ENCODE assay signal across 8 cellular contexts in the genomic region with DNA sequence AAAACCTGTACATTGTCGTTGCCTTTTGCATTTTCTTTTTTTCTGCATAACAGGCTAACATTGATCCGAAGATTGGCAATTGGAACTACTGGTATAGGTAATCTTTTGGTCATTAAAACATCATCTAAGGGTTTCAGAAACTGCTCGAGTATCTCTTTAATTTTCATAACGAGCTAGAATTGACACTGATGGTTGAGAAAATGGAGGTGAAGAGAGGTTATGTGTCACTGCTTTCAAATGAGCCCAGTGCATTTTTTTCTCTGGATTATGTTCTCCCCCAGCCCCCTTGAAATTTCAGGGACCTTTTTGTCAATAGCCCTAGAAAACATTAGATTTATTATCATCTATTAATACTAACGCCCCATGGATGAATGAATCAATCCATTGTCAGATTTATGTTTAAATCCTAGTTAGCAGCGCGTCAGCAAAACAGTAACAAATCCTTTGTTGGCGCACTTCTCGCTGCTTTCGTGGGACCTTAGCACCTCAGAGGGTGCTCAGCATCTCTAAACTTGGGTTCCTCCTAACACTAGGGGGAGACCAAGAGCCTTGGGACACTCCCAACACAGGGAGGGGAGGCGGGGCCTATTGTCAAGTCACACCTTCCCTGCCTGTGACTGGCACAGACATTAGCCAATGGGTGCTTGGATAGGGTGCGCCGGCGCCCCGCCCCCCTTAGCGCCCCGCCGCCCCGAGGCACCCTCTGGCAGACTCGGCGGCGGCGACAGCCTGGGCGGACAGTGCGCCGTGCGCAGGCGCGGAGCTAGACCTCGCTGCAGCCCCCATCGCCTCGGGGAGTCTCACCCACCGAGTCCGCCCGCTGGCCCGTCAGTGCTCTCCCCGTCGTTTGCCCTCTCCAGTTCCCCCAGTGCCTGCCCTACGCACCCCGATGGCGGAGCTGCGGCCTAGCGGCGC. TPM values are rescaled to one million over a fixed set of nuclear protein-coding genes. Genes with fewer than 3 reads are reported as not detected.
DNase-seq lines count a peak whose midpoint lies in the region; FAIRE-seq and TF ChIP-seq lines count a peak whose summit lies in the region.

A gene (plus strand): TSS at position 709 of the 915 bp plus-strand sequence. CDS start 181 bp downstream, at position 890.

- 5% methylated on average over 29 of the region's 44 CpGs; no CpG with 5 or more reads in 1 of the 2 experiments for WGBS in H1 (ENCODE audit: extremely low coverage in 1 of 2, insufficient coverage in 1 of 2, insufficient read length in 1 of 2, insufficient replicate concordance in 2 of 2, low coverage in 1 of 2, low lambda C conversion rate in 2 of 2, missing lambda C conversion rate in 1 of 2), 2 experiments
- under 1% methylated on average over 34 of the region's 44 CpGs for WGBS in mesenchymal stem cell

- H3K4me1 ChIP-seq in Caco-2 (no peaks in the 10 kb centered on the region), H1 (replicated peaks in 1 of 4; ENCODE audit: control insufficient read depth in 3 of 4, insufficient read depth in 4 of 4, low read length in 3 of 4) (peaks cover 0 to 10% (median 3%) of the 10 kb centered on the region in 4 experiments; a peak in 4 of 7 replicates), mesenchymal stem cell (ENCODE audit: control insufficient read depth, insufficient read depth, low read depth, low read length) (peaks cover 14% of the 10 kb centered on the region)

- H3K36me3 Mint-ChIP-seq in Caco-2 (ENCODE audit: insufficient read depth, unreplicated experiment), result peaks cover 26% of the 10 kb centered on the region

- H3K27me3 Mint-ChIP-seq in Caco-2 (ENCODE audit: insufficient read depth, unreplicated experiment), result no peaks in the 10 kb centered on the region

- no peaks in the 10 kb centered on the region; the same call in 1 of the 2 replicates for H3K79me1 ChIP-seq in H1 (ENCODE audit: low read depth, low read length)
- peaks cover 20% of the 10 kb centered on the region for H3K79me1 ChIP-seq in mesenchymal stem cell (replicated peaks; ENCODE audit: low read length, poor library complexity, severe bottlenecking)

- intact Hi-C loops in Caco-2 (cut with micrococcal nuclease; ENCODE audit: unreplicated experiment), result loop anchor here (1.0 to 5.0 kb wide), 4 partner anchors 71 to 209 kb away; a partner anchor contains a TSS

- H3K4me3 ChIP-seq in Caco-2 (ENCODE audit: low read depth, low read length) (peak within 1 kb of the TSS; percentile 85), H1 (ENCODE audit: extremely low read depth in 1 of 4, insufficient read depth in 2 of 4, low read depth in 3 of 4, low read length in 4 of 4) (peak within 1 kb of the TSS; percentile 90 to 100 (median 98)), mesenchymal stem cell (ENCODE audit: insufficient read depth in 1 of 2, low read depth in 1 of 2, low read length in 2 of 2) (peak within 1 kb of the TSS; percentile 96 to 98)

- H3K4me3 Mint-ChIP-seq in Caco-2 (ENCODE audit: unreplicated experiment), result no peak within 1 kb of the TSS

- H3K14ac ChIP-seq in H1 (ENCODE audit: insufficient read length) (no peak within 1 kb of the TSS), mesenchymal stem cell (ENCODE audit: low read length in 2 of 2) (peak within 1 kb of the TSS; percentile 83 to 97)

- H2BK20ac ChIP-seq in H1 (ENCODE audit: low read length), result no peak within 1 kb of the TSS

- H3K27ac ChIP-seq in H1 (ENCODE audit: low read depth, low read length) (no peak within 1 kb of the TSS), mesenchymal stem cell (ENCODE audit: low read length, poor library complexity, severe bottlenecking) (peak within 1 kb of the TSS; percentile 28)

- POLR2A ChIA-PET in Caco-2 (lab: Charles Lee), result interaction anchor here (0.5 to 1.0 kb wide), 4 partner anchors 53 to 210 kb away, joined by 3 to 6 read pairs (median 4); a partner anchor contains a TSS
- POLR2A ChIA-PET in H1 (lab: Charles Lee; ENCODE audit: partially characterized antibody), result interaction anchor here (0.7 to 2.1 kb wide), 11 partner anchors 19 to 352 kb away, joined by 3 to 6 read pairs (median 4); a partner anchor contains a TSS

- CTCF ChIA-PET in Caco-2 (lab: Charles Lee) (interaction anchor here (0.6 to 4.0 kb wide), 24 partner anchors 17 to 1082 kb away, joined by 3 to 122 read pairs (median 4); a partner anchor contains a TSS), H1 (lab: Charles Lee; ENCODE audit: partially characterized antibody) (interaction anchor here (0.7 to 16.5 kb wide), 25 partner anchors 10 to 212 kb away, joined by 3 to 182 read pairs (median 4); a partner anchor contains a TSS)

- peak; percentile 80 for FAIRE-seq in H1 (lab: Jason Lieb, UNC)

- H4K5ac ChIP-seq in H1 (ENCODE audit: insufficient read length, low read depth, low read length), result peak within 1 kb of the TSS; percentile 53

- DNase-seq in Caco-2 (peak; percentile 98 to 99), GM20000 (ENCODE audit: low spot score) (peak; percentile 99), HT-29 (ENCODE audit: low spot score) (peak; percentile 99), H1 (ENCODE audit: low read depth in 1 of 2, low spot score in 2 of 2) (peak; percentile 98 to 99), mesenchymal stem cell (peak; percentile 99)
- DNase-seq in NK-92 treated with Interleukin-12 subunit alpha and Interleukin-12 subunit beta, amount 100 ng/mL, for 24 hours (lab: John Stamatoyannopoulos, UW), result peak; percentile 97
- peak; percentile 99 for DNase-seq in activated CD8-positive, alpha-beta memory T cell treated with anti-CD3 and anti-CD28 coated beads for 24 hours
- peak; percentile 95 for DNase-seq in stimulated activated CD8-positive, alpha-beta memory T cell treated with anti-CD3 and anti-CD28 coated beads, Interleukin-12 subunit alpha, Interleukin-12 subunit beta, amount 100 ng/mL, for 4 hours (ENCODE audit: low read depth)

- no peak within 1 kb of the TSS for H4K91ac ChIP-seq in H1 (replicated peaks; ENCODE audit: insufficient read length, low read length)
- H4K91ac ChIP-seq in mesenchymal stem cell (ENCODE audit: low read length), result peak within 1 kb of the TSS; percentile 86

- no peak within 1 kb of the TSS; the same call in 1 of the 2 replicates for H3K18ac ChIP-seq in H1 (ENCODE audit: extremely low read depth, low read length)
- H3K18ac ChIP-seq in mesenchymal stem cell (ENCODE audit: low read depth in 1 of 2, low read length in 2 of 2), result peak within 1 kb of the TSS; percentile 16 to 96

- no peaks in the 10 kb centered on the region for H3K9me3 ChIP-seq in Caco-2
- no peaks in the 10 kb centered on the region for H3K9me3 ChIP-seq in H1 (ENCODE audit: insufficient read depth in 2 of 2, low read depth in 1 of 2, low read length in 1 of 2)
- no peaks in the 10 kb centered on the region for H3K9me3 ChIP-seq in mesenchymal stem cell (ENCODE audit: control insufficient read depth, low read length)

- H2BK15ac ChIP-seq in H1 (ENCODE audit: low read length) (0 out of 2 replicates have a peak within 1 kb of the TSS, but pooled peaks have one; percentile 88), mesenchymal stem cell (ENCODE audit: low read depth, poor library complexity, severe bottlenecking) (peak within 1 kb of the TSS; percentile 71)

- H3K79me2 ChIP-seq in H1 (ENCODE audit: control insufficient read depth in 1 of 2, insufficient read depth in 2 of 2, low read length in 2 of 2), result peaks cover 0 to 35% of the 10 kb centered on the region in 2 experiments; a peak in 3 of 4 replicates

- H2AK5ac ChIP-seq in H1 (ENCODE audit: low read depth, low read length), result no peak within 1 kb of the TSS
- no peak within 1 kb of the TSS for H2AK5ac ChIP-seq in mesenchymal stem cell (ENCODE audit: low read length, severe bottlenecking)

- peak; percentile 76 to 96 for TF ChIP-seq CTCF in Caco-2 (IDR thresholded peaks at IDR 0.05; ENCODE audit: insufficient read depth in 1 of 2, low read depth in 1 of 2, low read length in 1 of 2, severe bottlenecking in 1 of 2, unreplicated experiment in 1 of 2)
- peak; percentile 75 for TF ChIP-seq CTCF in GM20000 (IDR thresholded peaks at IDR 0.05; ENCODE audit: extremely low read depth, missing control alignments)
- TF ChIP-seq CTCF in H1 (IDR thresholded peaks at IDR 0.05; ENCODE audit: control extremely low read depth in 1 of 3, insufficient read depth in 1 of 3, low read depth in 1 of 3, low read length in 3 of 3), result peak; percentile 78 to 93 (median 80)

- peak in 1 of 2 experiments; percentile 58; a peak in 2 of 3 replicates for TF ChIP-seq POLR2A in H1 (IDR thresholded peaks at IDR 0.05; ENCODE audit: control extremely low read depth in 1 of 2, low read depth in 2 of 2, low read length in 2 of 2)

- no peaks in the 10 kb centered on the region for H3K9me3 Mint-ChIP-seq in Caco-2 (ENCODE audit: unreplicated experiment)

- H3K4ac ChIP-seq in H1 (replicated peaks; ENCODE audit: insufficient read length, low read depth, low read length) (no peak within 1 kb of the TSS), mesenchymal stem cell (ENCODE audit: low read depth in 1 of 2, low read length in 2 of 2) (peak within 1 kb of the TSS in 1 of 2 experiments; percentile 54)

- TF ChIP-seq RAD21 in H1 (IDR thresholded peaks at IDR 0.05 in 1 of 2, conservative IDR thresholded peaks at IDR 0.05 in 1 of 2; ENCODE audit: low read depth in 2 of 2, low read length in 2 of 2), result peak; percentile 74 to 80

- no peaks in the 10 kb centered on the region for H3K4me1 Mint-ChIP-seq in Caco-2 (ENCODE audit: low read depth, unreplicated experiment)

- H2BK120ac ChIP-seq in H1 (replicated peaks; ENCODE audit: low read depth, low read length) (no peak within 1 kb of the TSS), mesenchymal stem cell (ENCODE audit: low read depth, low read length) (peak within 1 kb of the TSS; percentile 50)

- H3K56ac ChIP-seq in H1 (replicated peaks; ENCODE audit: insufficient read length, low read depth, low read length), result no peak within 1 kb of the TSS

- H3K9ac ChIP-seq in H1 (replicated peaks in 1 of 4; ENCODE audit: extremely low read depth in 1 of 4, low read depth in 3 of 4, low read length in 3 of 4) (peak within 1 kb of the TSS; percentile 13 to 74 (median 40); a peak in 3 of 7 replicates), mesenchymal stem cell (ENCODE audit: low read length) (peak within 1 kb of the TSS; percentile 92)

- H4K20me1 ChIP-seq in H1 (replicated peaks in 1 of 2; ENCODE audit: control insufficient read depth in 1 of 2, insufficient read depth in 2 of 2, low read length in 2 of 2), result peaks cover 11 to 29% of the 10 kb centered on the region in 2 experiments

- no peak within 1 kb of the TSS for H3K27ac Mint-ChIP-seq in Caco-2 (ENCODE audit: unreplicated experiment)

- no TSS peak for BruUV-seq in Caco-2 (replicated peaks; lab: Mats Ljungman, UMichigan)

- H2BK5ac ChIP-seq in H1 (ENCODE audit: low read depth, low read length), result no peak within 1 kb of the TSS
- H2BK5ac ChIP-seq in mesenchymal stem cell (ENCODE audit: low read depth, low read length, poor library complexity, severe bottlenecking), result no peak within 1 kb of the TSS

- TF ChIP-seq EP300 in H1 (IDR thresholded peaks at IDR 0.05; ENCODE audit: borderline replicate concordance in 1 of 2, low read depth in 2 of 2, low read length in 2 of 2), result no peak

- H2AFZ ChIP-seq in H1 (ENCODE audit: low read length), result peak within 1 kb of the TSS; percentile 36
- peak within 1 kb of the TSS; percentile 70 for H2AFZ ChIP-seq in mesenchymal stem cell (ENCODE audit: low read depth, low read length)

- H2BK12ac ChIP-seq in H1 (ENCODE audit: low read depth, low read length) (no peak within 1 kb of the TSS), mesenchymal stem cell (ENCODE audit: low read length in 2 of 2) (peak within 1 kb of the TSS in 1 of 2 experiments; percentile 76)

- H3K27me3 ChIP-seq in Caco-2 (replicated peaks; ENCODE audit: control insufficient read depth, insufficient read depth, low read length) (no peaks in the 10 kb centered on the region), H1 (replicated peaks in 1 of 4; ENCODE audit: control insufficient read depth in 3 of 4, extremely low read depth in 1 of 4, insufficient read depth in 3 of 4, low read length in 3 of 4) (peaks cover 2 to 11% (median 8%) of the 10 kb centered on the region in 4 experiments; a peak in 4 of 7 replicates), mesenchymal stem cell (ENCODE audit: control insufficient read depth in 1 of 2, insufficient read depth in 1 of 2, low read length in 2 of 2) (no peaks in the 10 kb centered on the region)

- no peaks in the 10 kb centered on the region for H3K36me3 ChIP-seq in Caco-2 (ENCODE audit: control insufficient read depth, insufficient read depth, low read length)
- no peaks in the 10 kb centered on the region for H3K36me3 ChIP-seq in H1 (ENCODE audit: control insufficient read depth in 2 of 4, insufficient read depth in 4 of 4, low read length in 3 of 4)
- H3K36me3 ChIP-seq in mesenchymal stem cell (ENCODE audit: control insufficient read depth in 1 of 2, insufficient read depth in 2 of 2, low read depth in 1 of 2, low read length in 2 of 2), result peaks cover 3 to 15% of the 10 kb centered on the region in 2 experiments

- H4K8ac ChIP-seq in H1 (ENCODE audit: extremely low read depth, insufficient read depth, low read length) (peak within 1 kb of the TSS; percentile 43), mesenchymal stem cell (ENCODE audit: low read length) (peak within 1 kb of the TSS; percentile 63)

- H3K23ac ChIP-seq in H1 (ENCODE audit: insufficient read length) (no peak within 1 kb of the TSS), mesenchymal stem cell (ENCODE audit: low read length in 2 of 2) (peak within 1 kb of the TSS in 1 of 2 experiments; percentile 88)

- H3K4me2 ChIP-seq in H1 (ENCODE audit: insufficient read depth in 1 of 2, low read depth in 2 of 2, low read length in 2 of 2) (peak within 1 kb of the TSS; percentile 88 to 90), mesenchymal stem cell (ENCODE audit: low read length, poor library complexity, severe bottlenecking) (peak within 1 kb of the TSS; percentile 95)

- peaks cover 14% of the 10 kb centered on the region for H3K23me2 ChIP-seq in H1 (ENCODE audit: low read depth, low read length)

RNA-seq across cellular contexts. Expression of the gene that starts here (rescaled TPM):
- total RNA-seq in Caco-2 (2022), result 10.6 and 11.4 TPM in 2 replicates
- 1.8 and 2.0 TPM in 2 replicates for total RNA-seq in HT-29 (2014; rRNA removed; shearing (Covaris generic))
- 9.4 and 10.8 TPM in 2 replicates for total RNA-seq in H1 (2021; fragmentation: NEBNext Ultra II Directional; extraction: Animal tissue kit (Norgen Biotek cat#: 25700))
- 7.0 and 7.1 TPM in 2 replicates for polyA plus RNA-seq in H1 (2011; rRNA removed)
- 4.8 TPM for polyA plus RNA-seq in H1 (2011; cell fraction: cytosol; rRNA removed)
- 7.2 TPM for polyA plus RNA-seq in H1 (2011; cell fraction: nucleus; rRNA removed)
- 8.7 to 11.0 TPM (median 9.7 TPM) in 4 replicates for polyA plus RNA-seq in H1 (2012, experiment 1 of 2)
- polyA plus RNA-seq in H1 (2012, experiment 2 of 2), result 10.4 TPM
- 3.7 TPM for polyA plus RNA-seq in H1 (2013, experiment 1 of 2)
- 3.9 TPM for polyA plus RNA-seq in H1 (2013, experiment 2 of 2)
- polyA minus RNA-seq in H1 (2011; rRNA and poly(A)+ RNA removed), result 9.5 and 11.9 TPM in 2 replicates
- polyA minus RNA-seq in H1 (2011; cell fraction: cytosol; rRNA and poly(A)+ RNA removed), result 6.4 TPM
- polyA minus RNA-seq in H1 (2011; cell fraction: nucleus; rRNA and poly(A)+ RNA removed), result 7.4 TPM
- 11.6 TPM for polyA plus RNA-seq in mesenchymal stem cell (2013, experiment 1 of 2)
- 11.5 TPM for polyA plus RNA-seq in mesenchymal stem cell (2013, experiment 2 of 2)
